15 cellular contexts compared by ENCODE assay signal in genomic region chr3:195773956-195774537, GRCh38. TPM values are rescaled to one million over a fixed set of nuclear protein-coding genes. Genes with fewer than 3 reads are reported as not detected.
"Had no signal": no experiment of that assay in that cellular context is flagged by ENCODE, and none has a peak within 500 bp of the region (broad histone marks: within the 10 kb centered on the region; RNA-seq: fewer than 3 reads in every experiment).

No MANE protein-coding gene starts in this region.

- ATAC-seq: effector memory CD8-positive, alpha-beta T cell; foreskin keratinocyte; naive thymus-derived CD4-positive, alpha-beta T cell had no signal

- H3K36me3 ChIP-seq: left lung, pancreas, tibial artery, uterus had no signal

- H3K27me3 ChIP-seq: foreskin keratinocyte, left lung, pancreas, uterus had no signal

- H3K4me1 ChIP-seq: foreskin keratinocyte, left lung, pancreas, tibial artery, uterus had no signal

- H3K9me3 ChIP-seq: left lung, pancreas, tibial artery, uterus had no signal

- H3K27ac ChIP-seq: foreskin keratinocyte, left lung, pancreas, tibial artery, uterus had no signal

- DNase-seq: activated CD4-positive, alpha-beta memory T cell treated with anti-CD3 and anti-CD28 coated beads for 36 hours; activated T-cell treated with anti-CD3 and anti-CD28 coated beads for 4 hours; effector memory CD8-positive, alpha-beta T cell; foreskin keratinocyte; glutamatergic neuron; naive thymus-derived CD4-positive, alpha-beta T cell; stimulated activated naive CD4-positive, alpha-beta T cell treated with Interleukin-2 at 50 U/mL for 16 hours; tibial artery had no signal

- H3K4me3 ChIP-seq: left lung, pancreas, tibial artery, uterus had no signal

RNA-seq across cellular contexts. Expression of gene MUC4, which starts 37.7 kb away (rescaled TPM):
- total RNA-seq: dermis microvascular lymphatic vessel endothelial cell, fibroblast of lung, foreskin keratinocyte, subcutaneous adipose tissue had no signal
- polyA plus RNA-seq: fibroblast of lung; foreskin keratinocyte; keratinocyte; naive thymus-derived CD4-positive, alpha-beta T cell had no signal

RNA-seq across cellular contexts. Expression of gene MUC20, which starts 53.3 kb away (rescaled TPM):
- total RNA-seq: dermis microvascular lymphatic vessel endothelial cell had no signal
